18 cellular contexts compared by ENCODE assay signal in genomic region chr16:75682308-75682707, GRCh38. TPM values are rescaled to one million over a fixed set of nuclear protein-coding genes. Genes with fewer than 3 reads are reported as not detected.
DNase-seq lines count a peak whose midpoint lies in the region; ATAC-seq and TF ChIP-seq lines count a peak whose summit lies in the region.
"Had no signal": no experiment of that assay in that cellular context is flagged by ENCODE, and none has a peak within 500 bp of the region (broad histone marks: within the 10 kb centered on the region; RNA-seq: fewer than 3 reads in every experiment).

No MANE protein-coding gene starts in this region.

- H4K91ac ChIP-seq in H9 (ENCODE audit: insufficient read length, low read depth, low read length) = no peak overlapping the region

- peak overlapping the region; percentile 5 for H3K4me2 ChIP-seq in H9 (ENCODE audit: insufficient read depth, insufficient read length, low read length)
- H3K4me2 ChIP-seq in GM23248 (ENCODE audit: unreplicated experiment) = no peak overlapping the region
- H3K4me2 ChIP-seq: GM23338 had no signal

- H3K9me3 Mint-ChIP-seq in H9 (peaks cover 39 to 45% of the 10 kb centered on the region in 2 experiments), osteocyte (ENCODE audit: unreplicated experiment) (peaks cover 19% of the 10 kb centered on the region)
- H3K9me3 Mint-ChIP-seq in activated T-helper 17 cell treated with anti-CD3 and anti-CD28 coated beads, Interleukin-2, amount 50 U/mL, for 72 hours = no peaks in the 10 kb centered on the region
- H3K9me3 Mint-ChIP-seq: CD8-positive, alpha-beta T cell had no signal

- H3K27ac Mint-ChIP-seq in H9 = no peak overlapping the region
- H3K27ac Mint-ChIP-seq in activated T-helper 17 cell treated with anti-CD3 and anti-CD28 coated beads, Interleukin-2, amount 50 U/mL, for 72 hours = peak overlapping the region; percentile 10
- no peak overlapping the region for H3K27ac Mint-ChIP-seq in osteocyte (ENCODE audit: unreplicated experiment)
- H3K27ac Mint-ChIP-seq: CD4-positive, CD25-positive, alpha-beta regulatory T cell; CD8-positive, alpha-beta T cell; GM23338 had no signal

- WGBS in H9 (ENCODE audit: extremely low coverage, insufficient read length, low lambda C conversion rate) = no CpG with 5 or more reads among the region's 14 CpGs
- whole genome bisulfite sequencing in GM23248 (ENCODE audit: low coverage in 1 of 2, low lambda C conversion rate in 2 of 2, missing lambda C conversion rate in 2 of 2), 2 experiments = 76 to 77% methylated on average over 14 of the region's 14 CpGs
- WGBS in right cardiac atrium = 87% methylated on average over 14 of the region's 14 CpGs

- intact Hi-C loops in right cardiac atrium (cut with DNase I) = no loop called here

- H2AK5ac ChIP-seq in H9 (ENCODE audit: insufficient read length, low read length) = no peak overlapping the region

- H2BK12ac ChIP-seq in H9 (ENCODE audit: insufficient read length, low read depth, low read length) = no peak overlapping the region

- DNase-seq in H9 (no peak), NB4 (ENCODE audit: low read depth) (peak; percentile 54), osteocyte (ENCODE audit: extremely low spot score, unreplicated experiment) (peak; percentile 66), GM23248 (no peak), right cardiac atrium (no peak)
- DNase-seq in effector memory CD4-positive, alpha-beta T cell = no peak
- DNase-seq: C1 segment of cervical spinal cord; Caco-2; CD4-positive, CD25-positive, alpha-beta regulatory T cell; CD8-positive, alpha-beta T cell; DMS153; DND-41; HCEC 1CT had no signal

- H3K27me3 ChIP-seq in H9 (ENCODE audit: insufficient read depth, low read length) (no peaks in the 10 kb centered on the region), GM23248 (replicated peaks; ENCODE audit: insufficient read depth) (no peaks in the 10 kb centered on the region), right cardiac atrium (ENCODE audit: control insufficient read depth, insufficient read depth) (no peaks in the 10 kb centered on the region)
- H3K27me3 ChIP-seq in effector memory CD4-positive, alpha-beta T cell (replicated peaks; ENCODE audit: control insufficient read depth, insufficient read depth, low read length, poor library complexity, severe bottlenecking) = no peaks in the 10 kb centered on the region

- peaks cover 2% of the 10 kb centered on the region; the same call in 1 of the 2 replicates for H3K27me3 Mint-ChIP-seq in H9 (ENCODE audit: low read depth)
- H3K27me3 Mint-ChIP-seq in activated T-helper 17 cell treated with anti-CD3 and anti-CD28 coated beads, Interleukin-2, amount 50 U/mL, for 72 hours = no peaks in the 10 kb centered on the region
- peaks cover 3% of the 10 kb centered on the region for H3K27me3 Mint-ChIP-seq in osteocyte (ENCODE audit: unreplicated experiment)

- H3K4me1 Mint-ChIP-seq in H9 (peaks cover 2 to 3% of the 10 kb centered on the region in 2 experiments; a peak in 2 of 4 replicates), osteocyte (ENCODE audit: unreplicated experiment) (no peaks in the 10 kb centered on the region)
- no peaks in the 10 kb centered on the region for H3K4me1 Mint-ChIP-seq in activated T-helper 17 cell treated with anti-CD3 and anti-CD28 coated beads, Interleukin-2, amount 50 U/mL, for 72 hours
- H3K4me1 Mint-ChIP-seq: GM23338 had no signal

- TF ChIP-seq CTCF in H9 (conservative IDR thresholded peaks at IDR 0.05) = no peak
- no peak for TF ChIP-seq CTCF in NB4 (IDR thresholded peaks at IDR 0.05; ENCODE audit: low read depth, low read length)
- TF ChIP-seq CTCF in osteocyte (IDR thresholded peaks at IDR 0.05) = no peak

- H3F3A ChIP-seq in GM23248 (ENCODE audit: insufficient read depth) = no peaks in the 10 kb centered on the region

- no peak overlapping the region for H3K18ac ChIP-seq in H9 (ENCODE audit: insufficient read length, low read depth, low read length)

- no peak for TF ChIP-seq POLR2A in NB4 (IDR thresholded peaks at IDR 0.05; ENCODE audit: extremely low read depth, insufficient read length)

- no peak overlapping the region for H2BK15ac ChIP-seq in H9 (ENCODE audit: low read depth, low read length)

- H3K36me3 Mint-ChIP-seq in H9 (ENCODE audit: insufficient read depth in 1 of 3, low read depth in 3 of 3) (peaks cover 20 to 29% (median 24%) of the 10 kb centered on the region in 3 experiments), osteocyte (ENCODE audit: unreplicated experiment) (no peaks in the 10 kb centered on the region)
- no peaks in the 10 kb centered on the region for H3K36me3 Mint-ChIP-seq in activated T-helper 17 cell treated with anti-CD3 and anti-CD28 coated beads, Interleukin-2, amount 50 U/mL, for 72 hours (ENCODE audit: low read depth)
- H3K36me3 Mint-ChIP-seq: CD8-positive, alpha-beta T cell had no signal

- no peak overlapping the region for H4K5ac ChIP-seq in H9 (ENCODE audit: insufficient read length, low read depth, low read length)

- H4K20me1 ChIP-seq in H9 (ENCODE audit: control insufficient read depth, insufficient read depth, insufficient read length) (no peaks in the 10 kb centered on the region), GM23248 (ENCODE audit: insufficient read depth) (no peaks in the 10 kb centered on the region)

- H2BK120ac ChIP-seq in H9 (ENCODE audit: low read depth, low read length, poor library complexity, severe bottlenecking) = no peak overlapping the region

- in situ Hi-C loops in GM23248 (cut with MboI) = no loop called here

- H2BK5ac ChIP-seq in H9 (ENCODE audit: insufficient read length, low read length) = no peak overlapping the region

- no peak overlapping the region for H3K9ac ChIP-seq in H9 (ENCODE audit: extremely low read depth, insufficient read length, low read length)
- no peak overlapping the region for H3K9ac ChIP-seq in GM23248

- peaks cover 28% of the 10 kb centered on the region for H3K9me3 ChIP-seq in H9 (ENCODE audit: control insufficient read depth, low read depth, low read length)
- no peaks in the 10 kb centered on the region for H3K9me3 ChIP-seq in GM23248 (ENCODE audit: low read depth)
- no peaks in the 10 kb centered on the region for H3K9me3 ChIP-seq in effector memory CD4-positive, alpha-beta T cell (ENCODE audit: control insufficient read depth, low read length)
- no peaks in the 10 kb centered on the region for H3K9me3 ChIP-seq in right cardiac atrium (ENCODE audit: control insufficient read depth, low read length)

- no peak overlapping the region for H3K14ac ChIP-seq in H9 (ENCODE audit: insufficient read depth, low read length)

- H3K9me2 ChIP-seq in GM23248 (ENCODE audit: insufficient read depth) = no peaks in the 10 kb centered on the region

- H2BK20ac ChIP-seq in H9 (ENCODE audit: low read depth, low read length, poor library complexity, severe bottlenecking) = no peak overlapping the region

- no peak overlapping the region for H4K8ac ChIP-seq in H9 (replicated peaks; ENCODE audit: insufficient read length, low read depth, low read length)

- H3K4ac ChIP-seq in H9 (ENCODE audit: low read depth, low read length) = no peak overlapping the region

- no peak for ATAC-seq in activated T-helper 17 cell treated with anti-CD3 and anti-CD28 coated beads, Interleukin-2, amount 50 U/mL, for 72 hours (replicated peaks)
- ATAC-seq in right cardiac atrium = no peak
- ATAC-seq: CD8-positive, alpha-beta T cell; GM23338 had no signal

- H2AFZ ChIP-seq in H9 (ENCODE audit: low read length) = no peak overlapping the region
- H2AFZ ChIP-seq in GM23248 = no peak overlapping the region
- H2AFZ ChIP-seq: GM23338 had no signal

- H3K4me3 ChIP-seq in NB4 (ENCODE audit: low read depth, low read length) = no peak overlapping the region
- no peak overlapping the region for H3K4me3 ChIP-seq in GM23248
- H3K4me3 ChIP-seq in effector memory CD4-positive, alpha-beta T cell (ENCODE audit: insufficient read depth, low read depth, low read length, poor library complexity, severe bottlenecking) = no peak overlapping the region
- no peak overlapping the region for H3K4me3 ChIP-seq in right cardiac atrium (ENCODE audit: low read length)
- H3K4me3 ChIP-seq: GM23338 had no signal

- no peak overlapping the region for H3K27ac ChIP-seq in H9 (ENCODE audit: insufficient read length, low read depth, low read length)
- H3K27ac ChIP-seq in GM23248 = no peak overlapping the region
- no peak overlapping the region for H3K27ac ChIP-seq in effector memory CD4-positive, alpha-beta T cell (ENCODE audit: insufficient read depth, low read length, poor library complexity, severe bottlenecking)
- no peak overlapping the region for H3K27ac ChIP-seq in right cardiac atrium (ENCODE audit: low read length)

- H3K23me2 ChIP-seq in H9 (ENCODE audit: insufficient read length, low read depth, low read length, poor library complexity, severe bottlenecking) = no peaks in the 10 kb centered on the region

- H3K4me1 ChIP-seq in H9 (ENCODE audit: insufficient read depth, low read length) = no peaks in the 10 kb centered on the region
- H3K4me1 ChIP-seq in GM23248 (ENCODE audit: insufficient read depth) = no peaks in the 10 kb centered on the region
- H3K4me1 ChIP-seq in effector memory CD4-positive, alpha-beta T cell (ENCODE audit: control insufficient read depth, insufficient read depth, low read length, poor library complexity, severe bottlenecking) = no peaks in the 10 kb centered on the region
- peaks cover 5% of the 10 kb centered on the region for H3K4me1 ChIP-seq in right cardiac atrium (ENCODE audit: control insufficient read depth, insufficient read depth, low read length)

- H3K79me2 ChIP-seq in H9 (ENCODE audit: insufficient read depth, low read length) (no peaks in the 10 kb centered on the region), GM23248 (ENCODE audit: insufficient read depth) (no peaks in the 10 kb centered on the region)

- H3K23ac ChIP-seq in H9 (ENCODE audit: insufficient read length, low read depth, low read length) = no peak overlapping the region

- H3K56ac ChIP-seq in H9 (ENCODE audit: insufficient read length, low read depth, low read length) = no peak overlapping the region

- H3K4me3 Mint-ChIP-seq in H9 = no peak overlapping the region
- H3K4me3 Mint-ChIP-seq in activated T-helper 17 cell treated with anti-CD3 and anti-CD28 coated beads, Interleukin-2, amount 50 U/mL, for 72 hours = no peak overlapping the region
- H3K4me3 Mint-ChIP-seq in osteocyte (ENCODE audit: unreplicated experiment) = no peak overlapping the region
- H3K4me3 Mint-ChIP-seq: CD4-positive, CD25-positive, alpha-beta regulatory T cell; CD8-positive, alpha-beta T cell; GM23338 had no signal

- no peaks in the 10 kb centered on the region for H3K36me3 ChIP-seq in GM23248 (ENCODE audit: low read depth)
- H3K36me3 ChIP-seq in effector memory CD4-positive, alpha-beta T cell (ENCODE audit: control insufficient read depth, insufficient read depth, low read length) = no peaks in the 10 kb centered on the region

- H3K79me1 ChIP-seq in H9 (ENCODE audit: insufficient read depth, low read depth, low read length, poor library complexity, severe bottlenecking) = no peaks in the 10 kb centered on the region

- no peak overlapping the region for H3T11ph ChIP-seq in H9 (ENCODE audit: low read length)

RNA-seq across cellular contexts. Expression of gene CPHXL2, which starts 5.5 kb away (rescaled TPM):
- total RNA-seq in H9 (2021) (not detected in 2 replicates), osteocyte (not detected in 2 replicates), right cardiac atrium (not detected)
- not detected for total RNA-seq in activated T-helper 17 cell treated with anti-CD3 and anti-CD28 coated beads, Interleukin-2, amount 50 U/mL, for 72 hours
- total RNA-seq in GM23248 (2014; rRNA removed; shearing (Covaris generic)) = not detected in 2 replicates
- polyA plus RNA-seq in GM23248 (2016; fragmentation: Nextera tagmentation; extraction: Ambion mirVana) (0.15 TPM in 1 of 2 replicates, not detected in the other), right cardiac atrium (not detected)
- total RNA-seq: A172; A673; Caco-2; CD4-positive, CD25-positive, alpha-beta regulatory T cell; CD8-positive, alpha-beta T cell; GM23338 had no signal
- polyA plus RNA-seq: BJ; CD4-positive, CD25-positive, alpha-beta regulatory T cell; GM23338 had no signal

RNA-seq across cellular contexts. Expression of gene DUXB, which starts 19.0 kb away (rescaled TPM):
- total RNA-seq in H9 (2021) (not detected in 2 replicates), osteocyte (not detected in 2 replicates), right cardiac atrium (not detected)
- total RNA-seq in activated T-helper 17 cell treated with anti-CD3 and anti-CD28 coated beads, Interleukin-2, amount 50 U/mL, for 72 hours = not detected
- not detected in 2 replicates for total RNA-seq in GM23248 (2014; rRNA removed; shearing (Covaris generic))
- polyA plus RNA-seq in GM23248 (2016; fragmentation: Nextera tagmentation; extraction: Ambion mirVana) (not detected in 2 replicates), right cardiac atrium (not detected)
- total RNA-seq: A172; A673; Caco-2; CD4-positive, CD25-positive, alpha-beta regulatory T cell; CD8-positive, alpha-beta T cell; GM23338 had no signal
- polyA plus RNA-seq: BJ; CD4-positive, CD25-positive, alpha-beta regulatory T cell; GM23338 had no signal

RNA-seq across cellular contexts. Expression of gene TERF2IP, which starts 34.7 kb away (rescaled TPM):
- total RNA-seq in H9 (2021) (15.6 and 15.9 TPM in 2 replicates), osteocyte (65.8 and 66.4 TPM in 2 replicates), right cardiac atrium (10 to 100 TPM; 70.6 to 77.8 (median 75.9) TPM)
- total RNA-seq in activated T-helper 17 cell treated with anti-CD3 and anti-CD28 coated beads, Interleukin-2, amount 50 U/mL, for 72 hours = 10 to 100 TPM; 56.7 to 67.1 TPM
- total RNA-seq in GM23248 (2014; rRNA removed; shearing (Covaris generic)) = 44.8 and 60.7 TPM in 2 replicates
- polyA plus RNA-seq in GM23248 (2016; fragmentation: Nextera tagmentation; extraction: Ambion mirVana) (59.8 and 66.9 TPM in 2 replicates), right cardiac atrium (73.8 TPM)

RNA-seq across cellular contexts. Expression of gene KARS1, which starts 34.8 kb away (rescaled TPM):
- total RNA-seq in H9 (2021) = 181 and 183 TPM in 2 replicates
- total RNA-seq in activated T-helper 17 cell treated with anti-CD3 and anti-CD28 coated beads, Interleukin-2, amount 50 U/mL, for 72 hours = 100 to 1,000 TPM; 153 to 269 TPM
- total RNA-seq in osteocyte = 104 and 108 TPM in 2 replicates
- total RNA-seq in GM23248 (2014; rRNA removed; shearing (Covaris generic)) = 114 and 117 TPM in 2 replicates
- 130 and 134 TPM in 2 replicates for polyA plus RNA-seq in GM23248 (2016; fragmentation: Nextera tagmentation; extraction: Ambion mirVana)
- total RNA-seq in right cardiac atrium = 100 to 1,000 TPM; 101 to 122 (median 110) TPM
- 92.2 TPM for polyA plus RNA-seq in right cardiac atrium

RNA-seq across cellular contexts. Expression of gene CPHXL, which starts 44.0 kb away (rescaled TPM):
- not detected in 2 replicates for total RNA-seq in H9 (2021)
- total RNA-seq in activated T-helper 17 cell treated with anti-CD3 and anti-CD28 coated beads, Interleukin-2, amount 50 U/mL, for 72 hours = not detected
- total RNA-seq in osteocyte = not detected in 2 replicates
- total RNA-seq in GM23248 (2014; rRNA removed; shearing (Covaris generic)) = not detected in 2 replicates
- not detected in 2 replicates for polyA plus RNA-seq in GM23248 (2016; fragmentation: Nextera tagmentation; extraction: Ambion mirVana)
- total RNA-seq in right cardiac atrium = not detected
- not detected for polyA plus RNA-seq in right cardiac atrium
- total RNA-seq: A172; A673; Caco-2; CD4-positive, CD25-positive, alpha-beta regulatory T cell; CD8-positive, alpha-beta T cell; GM23338 had no signal
- polyA plus RNA-seq: BJ; CD4-positive, CD25-positive, alpha-beta regulatory T cell; GM23338 had no signal

Comparison
In these comparisons a context has a peak if more than half of its experiments do, and no peak if none do; other contexts are left out.
1. DNase-seq: peak in NB4 (single experiment) and osteocyte (single experiment); none in H9 (single experiment), GM23248 (single experiment), effector memory CD4-positive, alpha-beta T cell (0 of 3) and right cardiac atrium (0 of 3).